Comparison of ENCODE assay signal across 9 cellular contexts in genomic region chr18:74139888-74140287, GRCh38. TPM values are rescaled to one million over a fixed set of nuclear protein-coding genes. Genes with fewer than 3 reads are reported as not detected.
DNase-seq lines count a peak whose midpoint lies in the region; ATAC-seq and TF ChIP-seq lines count a peak whose summit lies in the region.
"Had no signal": no experiment of that assay in that cellular context is flagged by ENCODE, and none has a peak within 500 bp of the region (broad histone marks: within the 10 kb centered on the region; RNA-seq: fewer than 3 reads in every experiment).

No MANE protein-coding gene starts in this region.

- no peak overlapping the region for H3K4me3 ChIP-seq in tibial nerve
- H3K4me3 ChIP-seq: cardiac muscle cell had no signal

- H3K27ac ChIP-seq in foreskin keratinocyte (peak overlapping the region; percentile 65), tibial nerve (no peak overlapping the region)
- H3K27ac ChIP-seq: cardiac muscle cell had no signal

- peak overlapping the region; percentile 55 for H3K27ac Mint-ChIP-seq in T-helper 1 cell treated with Interleukin-12 subunit alpha and Interleukin-12 subunit beta and Interleukin-4 antibody, amounts not matched to agents 30 μg/mL and 1 μg/mL, for 36 hours
- no peak overlapping the region for H3K27ac Mint-ChIP-seq in mesothelial cell of epicardium

- peak; percentile 80 for ATAC-seq in HG02588 (IDR thresholded peaks at IDR 0.05; ENCODE audit: unreplicated experiment)
- peak; percentile 78 for ATAC-seq in foreskin keratinocyte

- no peaks in the 10 kb centered on the region for H3K9me3 ChIP-seq in tibial nerve

- WGBS in tibial nerve, 2 donors = 52 to 61% methylated on average over 3 of the region's 3 CpGs

- H3K9me3 Mint-ChIP-seq in T-helper 1 cell treated with Interleukin-12 subunit alpha and Interleukin-12 subunit beta and Interleukin-4 antibody, amounts not matched to agents 30 μg/mL and 1 μg/mL, for 36 hours = no peaks in the 10 kb centered on the region
- H3K9me3 Mint-ChIP-seq in mesothelial cell of epicardium = no peaks in the 10 kb centered on the region

- H3K36me3 ChIP-seq in tibial nerve = peaks cover 0 to 3% (median 0%) of the 10 kb centered on the region in 3 donors
- H3K36me3 ChIP-seq: cardiac muscle cell had no signal

- H3K4me1 ChIP-seq in foreskin keratinocyte = peaks cover 13% of the 10 kb centered on the region
- no peaks in the 10 kb centered on the region for H3K4me1 ChIP-seq in tibial nerve

- H3K36me3 Mint-ChIP-seq in T-helper 1 cell treated with Interleukin-12 subunit alpha and Interleukin-12 subunit beta and Interleukin-4 antibody, amounts not matched to agents 30 μg/mL and 1 μg/mL, for 36 hours (ENCODE audit: low read depth) = no peaks in the 10 kb centered on the region
- no peaks in the 10 kb centered on the region for H3K36me3 Mint-ChIP-seq in mesothelial cell of epicardium

- H3K4me1 Mint-ChIP-seq in T-helper 1 cell treated with Interleukin-12 subunit alpha and Interleukin-12 subunit beta and Interleukin-4 antibody, amounts not matched to agents 30 μg/mL and 1 μg/mL, for 36 hours (ENCODE audit: low read depth) = peaks cover 7% of the 10 kb centered on the region
- peaks cover 3% of the 10 kb centered on the region for H3K4me1 Mint-ChIP-seq in mesothelial cell of epicardium

- no peak for TF ChIP-seq EP300 in tibial nerve (IDR thresholded peaks at IDR 0.05)

- DNase-seq in COLO829 (ENCODE audit: low spot score) = peak; percentile 57
- DNase-seq in foreskin keratinocyte = peak in 1 of 2 donors; percentile 67
- DNase-seq in NK-92 (lab: John Stamatoyannopoulos, UW; ENCODE audit: unreplicated experiment) = no peak
- DNase-seq in mesothelial cell of epicardium (ENCODE audit: low spot score in 2 of 2, unreplicated experiment in 2 of 2) = no peak
- no peak for DNase-seq in tibial nerve (ENCODE audit: low spot score in 2 of 2)
- DNase-seq in 8988T = no peak

- no peak for TF ChIP-seq POLR2A in tibial nerve (IDR thresholded peaks at IDR 0.05)

- H3K4me3 Mint-ChIP-seq in T-helper 1 cell treated with Interleukin-12 subunit alpha and Interleukin-12 subunit beta and Interleukin-4 antibody, amounts not matched to agents 30 μg/mL and 1 μg/mL, for 36 hours = no peak overlapping the region
- H3K4me3 Mint-ChIP-seq in mesothelial cell of epicardium = no peak overlapping the region

- H3K27me3 ChIP-seq in foreskin keratinocyte (no peaks in the 10 kb centered on the region), tibial nerve (no peaks in the 10 kb centered on the region)

- TF ChIP-seq CTCF in foreskin keratinocyte (conservative IDR thresholded peaks at IDR 0.05) = no peak
- no peak for TF ChIP-seq CTCF in mesothelial cell of epicardium (IDR thresholded peaks at IDR 0.05; ENCODE audit: unreplicated experiment)
- TF ChIP-seq CTCF in tibial nerve (IDR thresholded peaks at IDR 0.05) = no peak

- no peaks in the 10 kb centered on the region for H3K27me3 Mint-ChIP-seq in T-helper 1 cell treated with Interleukin-12 subunit alpha and Interleukin-12 subunit beta and Interleukin-4 antibody, amounts not matched to agents 30 μg/mL and 1 μg/mL, for 36 hours (ENCODE audit: low read depth)
- H3K27me3 Mint-ChIP-seq in mesothelial cell of epicardium (ENCODE audit: low read depth) = peaks cover 16% of the 10 kb centered on the region

RNA-seq across cellular contexts. Expression of gene FBXO15, which starts 7.7 kb away (rescaled TPM):
- 0.51 and 0.56 TPM in 2 replicates for total RNA-seq in foreskin keratinocyte
- 0.28 and 0.64 TPM in 2 replicates for polyA plus RNA-seq in foreskin keratinocyte
- total RNA-seq in mesothelial cell of epicardium = 1.6 to 2.3 TPM (median 2.2 TPM) in 3 replicates
- total RNA-seq in tibial nerve = 1 to 10 TPM; 1.0 to 4.4 (median 1.4) TPM

RNA-seq across cellular contexts. Expression of gene TIMM21, which starts 8.4 kb away (rescaled TPM):
- 45.9 and 53.0 TPM in 2 replicates for total RNA-seq in foreskin keratinocyte
- 59.6 and 76.4 TPM in 2 replicates for polyA plus RNA-seq in foreskin keratinocyte
- 22.8 to 24.4 TPM (median 24.0 TPM) in 3 replicates for total RNA-seq in mesothelial cell of epicardium
- 10 to 100 TPM; 28.0 to 58.3 (median 33.6) TPM for total RNA-seq in tibial nerve
